In the genomic region with DNA sequence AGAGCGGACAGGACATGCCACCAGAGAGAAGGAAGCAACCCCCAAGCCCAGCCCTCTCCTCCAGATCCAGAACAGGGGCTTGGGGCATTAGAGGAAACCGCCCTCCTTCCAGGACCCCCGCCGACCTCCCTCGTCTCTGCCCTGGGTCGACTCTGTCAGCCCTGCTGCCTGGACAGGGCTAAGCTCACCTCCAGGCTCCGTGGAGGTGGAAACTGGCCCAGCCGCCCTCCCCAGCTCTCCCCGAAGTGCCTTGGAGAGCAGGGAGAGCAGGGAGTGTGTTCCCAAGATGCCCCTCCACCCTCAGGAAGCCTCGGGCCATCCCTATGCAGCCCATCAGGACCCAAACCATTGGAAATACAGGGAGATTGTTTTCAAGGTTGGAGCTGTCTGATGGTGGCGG, we compare ENCODE assay signal across 1 cellular context.
TF ChIP-seq lines count a peak whose summit lies in the region.

No MANE protein-coding gene starts in this region.

TF ChIP-seq in GM23338, 12 proteins besides CTCF, POLR2A, EP300 and RAD21 (continued from another document):
- TF ChIP-seq REST (IDR thresholded peaks at IDR 0.05; ENCODE audit: unreplicated experiment) (no peak), CREB1 (CRISPR knock-in tag; IDR thresholded peaks at IDR 0.05; ENCODE audit: low read depth) (no peak), ZNF331 (CRISPR knock-in tag; IDR thresholded peaks at IDR 0.05; ENCODE audit: low read depth) (no peak), EZH2 (IDR thresholded peaks at IDR 0.05; ENCODE audit: low read depth, unreplicated experiment) (no peak), POLR2AphosphoS5 (IDR thresholded peaks at IDR 0.05; ENCODE audit: low read depth) (no peak), JUNB (IDR thresholded peaks at IDR 0.05; ENCODE audit: unreplicated experiment) (no peak)
- TF ChIP-seq, protein P1, sequence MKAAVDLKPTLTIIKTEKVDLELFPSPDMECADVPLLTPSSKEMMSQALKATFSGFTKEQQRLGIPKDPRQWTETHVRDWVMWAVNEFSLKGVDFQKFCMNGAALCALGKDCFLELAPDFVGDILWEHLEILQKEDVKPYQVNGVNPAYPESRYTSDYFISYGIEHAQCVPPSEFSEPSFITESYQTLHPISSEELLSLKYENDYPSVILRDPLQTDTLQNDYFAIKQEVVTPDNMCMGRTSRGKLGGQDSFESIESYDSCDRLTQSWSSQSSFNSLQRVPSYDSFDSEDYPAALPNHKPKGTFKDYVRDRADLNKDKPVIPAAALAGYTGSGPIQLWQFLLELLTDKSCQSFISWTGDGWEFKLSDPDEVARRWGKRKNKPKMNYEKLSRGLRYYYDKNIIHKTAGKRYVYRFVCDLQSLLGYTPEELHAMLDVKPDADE (IDR thresholded peaks at IDR 0.05), result no peak
- TF ChIP-seq, protein P2, sequence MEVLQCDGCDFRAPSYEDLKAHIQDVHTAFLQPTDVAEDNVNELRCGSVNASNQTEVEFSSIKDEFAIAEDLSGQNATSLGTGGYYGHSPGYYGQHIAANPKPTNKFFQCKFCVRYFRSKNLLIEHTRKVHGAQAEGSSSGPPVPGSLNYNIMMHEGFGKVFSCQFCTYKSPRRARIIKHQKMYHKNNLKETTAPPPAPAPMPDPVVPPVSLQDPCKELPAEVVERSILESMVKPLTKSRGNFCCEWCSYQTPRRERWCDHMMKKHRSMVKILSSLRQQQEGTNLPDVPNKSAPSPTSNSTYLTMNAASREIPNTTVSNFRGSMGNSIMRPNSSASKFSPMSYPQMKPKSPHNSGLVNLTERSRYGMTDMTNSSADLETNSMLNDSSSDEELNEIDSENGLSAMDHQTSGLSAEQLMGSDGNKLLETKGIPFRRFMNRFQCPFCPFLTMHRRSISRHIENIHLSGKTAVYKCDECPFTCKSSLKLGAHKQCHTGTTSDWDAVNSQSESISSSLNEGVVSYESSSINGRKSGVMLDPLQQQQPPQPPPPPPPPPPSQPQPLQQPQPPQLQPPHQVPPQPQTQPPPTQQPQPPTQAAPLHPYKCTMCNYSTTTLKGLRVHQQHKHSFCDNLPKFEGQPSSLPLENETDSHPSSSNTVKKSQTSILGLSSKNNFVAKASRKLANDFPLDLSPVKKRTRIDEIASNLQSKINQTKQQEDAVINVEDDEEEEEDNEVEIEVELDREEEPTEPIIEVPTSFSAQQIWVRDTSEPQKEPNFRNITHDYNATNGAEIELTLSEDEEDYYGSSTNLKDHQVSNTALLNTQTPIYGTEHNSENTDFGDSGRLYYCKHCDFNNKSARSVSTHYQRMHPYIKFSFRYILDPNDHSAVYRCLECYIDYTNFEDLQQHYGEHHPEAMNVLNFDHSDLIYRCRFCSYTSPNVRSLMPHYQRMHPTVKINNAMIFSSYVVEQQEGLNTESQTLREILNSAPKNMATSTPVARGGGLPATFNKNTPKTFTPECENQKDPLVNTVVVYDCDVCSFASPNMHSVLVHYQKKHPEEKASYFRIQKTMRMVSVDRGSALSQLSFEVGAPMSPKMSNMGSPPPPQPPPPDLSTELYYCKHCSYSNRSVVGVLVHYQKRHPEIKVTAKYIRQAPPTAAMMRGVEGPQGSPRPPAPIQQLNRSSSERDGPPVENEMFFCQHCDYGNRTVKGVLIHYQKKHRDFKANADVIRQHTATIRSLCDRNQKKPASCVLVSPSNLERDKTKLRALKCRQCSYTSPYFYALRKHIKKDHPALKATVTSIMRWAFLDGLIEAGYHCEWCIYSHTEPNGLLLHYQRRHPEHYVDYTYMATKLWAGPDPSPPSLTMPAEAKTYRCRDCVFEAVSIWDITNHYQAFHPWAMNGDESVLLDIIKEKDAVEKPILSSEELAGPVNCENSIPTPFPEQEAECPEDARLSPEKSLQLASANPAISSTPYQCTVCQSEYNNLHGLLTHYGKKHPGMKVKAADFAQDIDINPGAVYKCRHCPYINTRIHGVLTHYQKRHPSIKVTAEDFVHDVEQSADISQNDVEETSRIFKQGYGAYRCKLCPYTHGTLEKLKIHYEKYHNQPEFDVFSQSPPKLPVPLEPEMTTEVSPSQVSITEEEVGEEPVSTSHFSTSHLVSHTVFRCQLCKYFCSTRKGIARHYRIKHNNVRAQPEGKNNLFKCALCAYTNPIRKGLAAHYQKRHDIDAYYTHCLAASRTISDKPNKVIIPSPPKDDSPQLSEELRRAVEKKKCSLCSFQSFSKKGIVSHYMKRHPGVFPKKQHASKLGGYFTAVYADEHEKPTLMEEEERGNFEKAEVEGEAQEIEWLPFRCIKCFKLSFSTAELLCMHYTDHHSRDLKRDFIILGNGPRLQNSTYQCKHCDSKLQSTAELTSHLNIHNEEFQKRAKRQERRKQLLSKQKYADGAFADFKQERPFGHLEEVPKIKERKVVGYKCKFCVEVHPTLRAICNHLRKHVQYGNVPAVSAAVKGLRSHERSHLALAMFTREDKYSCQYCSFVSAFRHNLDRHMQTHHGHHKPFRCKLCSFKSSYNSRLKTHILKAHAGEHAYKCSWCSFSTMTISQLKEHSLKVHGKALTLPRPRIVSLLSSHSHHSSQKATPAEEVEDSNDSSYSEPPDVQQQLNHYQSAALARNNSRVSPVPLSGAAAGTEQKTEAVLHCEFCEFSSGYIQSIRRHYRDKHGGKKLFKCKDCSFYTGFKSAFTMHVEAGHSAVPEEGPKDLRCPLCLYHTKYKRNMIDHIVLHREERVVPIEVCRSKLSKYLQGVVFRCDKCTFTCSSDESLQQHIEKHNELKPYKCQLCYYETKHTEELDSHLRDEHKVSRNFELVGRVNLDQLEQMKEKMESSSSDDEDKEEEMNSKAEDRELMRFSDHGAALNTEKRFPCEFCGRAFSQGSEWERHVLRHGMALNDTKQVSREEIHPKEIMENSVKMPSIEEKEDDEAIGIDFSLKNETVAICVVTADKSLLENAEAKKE (CRISPR knock-in tag; IDR thresholded peaks at IDR 0.05), result no peak
TF ChIP-seq in GM23338: peak in this region for 0.
